In genomic region chr11:18321622-18321990, GRCh38 we compare ENCODE assay signal across 8 cellular contexts. TPM values are rescaled to one million over a fixed set of nuclear protein-coding genes. Genes with fewer than 3 reads are reported as not detected.
DNase-seq lines count a peak whose midpoint lies in the region; ATAC-seq and TF ChIP-seq lines count a peak whose summit lies in the region.

No MANE protein-coding gene starts in this region.

- H3K27me3 ChIP-seq in psoas muscle (ENCODE audit: insufficient read depth in 3 of 3, low read length in 2 of 3), result no peaks in the 10 kb centered on the region

- in situ Hi-C loops in SK-MEL-5 (cut with HindIII; ENCODE audit: low pct_unique_long_range_greater_than_20kb, low sequenced_read_pairs), result no loop called here

- peak overlapping the region; percentile 95 for H3K27ac ChIP-seq in psoas muscle

- TF ChIP-seq CTCF in fibroblast of mammary gland (conservative IDR thresholded peaks at IDR 0.05; ENCODE audit: control insufficient read depth, insufficient read depth, low read depth, low read length), result no peak
- no peak for TF ChIP-seq CTCF in psoas muscle (IDR thresholded peaks at IDR 0.05)

- H3K4me3 ChIP-seq in fibroblast of mammary gland (ENCODE audit: control insufficient read depth, low read depth, low read length) (peak overlapping the region; percentile 78), psoas muscle (peak overlapping the region; percentile 83)

- H3K9me3 ChIP-seq in psoas muscle, result no peaks in the 10 kb centered on the region

- peak; percentile 41 for DNase-seq in NCI-H2107 treated with DMSO at 0.1 percent for 48 hours (lab: John Stamatoyannopoulos, UW; ENCODE audit: unreplicated experiment)
- no peak for DNase-seq in NCI-H2107 (lab: John Stamatoyannopoulos, UW)
- peak; percentile 73 for DNase-seq in SK-MEL-5 (ENCODE audit: low read depth, low spot score)
- DNase-seq in fibroblast of mammary gland (ENCODE audit: low read depth), result no peak
- no peak for DNase-seq in psoas muscle
- no peak for DNase-seq in occipital lobe (lab: John Stamatoyannopoulos, UW)
- DNase-seq in C1 segment of cervical spinal cord (lab: John Stamatoyannopoulos, UW), result no peak

- WGBS in psoas muscle, 3 donors, result 0 to 1% (median 1%) methylated on average over 3 of the region's 3 CpGs

- ATAC-seq in HG02798 (IDR thresholded peaks at IDR 0.05; ENCODE audit: poor library complexity, unreplicated experiment) (peak; percentile 7), psoas muscle (peak in 1 of 4 donors; percentile 5)

- peaks cover 34% of the 10 kb centered on the region for H3K4me1 ChIP-seq in psoas muscle

- intact Hi-C loops in psoas muscle (cut with DNase I), result loop anchor here (5.0 to 10.0 kb wide), 4 partner anchors 76 to 1587 kb away; partner anchors contain the start of genes C11orf58 (in 1 of the 2), SPTY2D1 (in 1 of the 2) and TSG101 (in 1 of the 2)

- H3K36me3 ChIP-seq in psoas muscle (ENCODE audit: insufficient read depth in 1 of 2, low read depth in 1 of 2), result peaks cover 8 to 24% of the 10 kb centered on the region in 2 donors

RNA-seq across cellular contexts. Expression of gene HPS5, which starts 0.3 kb away (rescaled TPM):
- total RNA-seq in SK-MEL-5 (2014; rRNA removed; shearing (Covaris generic)), result 196 and 240 TPM in 2 replicates
- 93.1 and 129 TPM in 2 replicates for polyA plus RNA-seq in SK-MEL-5 (2015; cell fraction: cytosol; rRNA removed)
- polyA plus RNA-seq in SK-MEL-5 (2015; cell fraction: nucleus; rRNA removed), result 133 and 137 TPM in 2 replicates
- total RNA-seq in psoas muscle, result 10 to 100 TPM in 1 of 4 donors, 1 to 10 TPM in 3; 7.0 to 11.9 (median 8.8) TPM
- polyA plus RNA-seq in psoas muscle, result 10 to 100 TPM in 1 of 3 donors, 1 to 10 TPM in 2; 4.9 to 11.3 (median 9.9) TPM
- total RNA-seq in occipital lobe, result 126 TPM

RNA-seq across cellular contexts. Expression of gene GTF2H1, which starts 0.8 kb away (rescaled TPM):
- total RNA-seq in SK-MEL-5 (2014; rRNA removed; shearing (Covaris generic)), result 129 and 153 TPM in 2 replicates
- 73.3 and 96.0 TPM in 2 replicates for polyA plus RNA-seq in SK-MEL-5 (2015; cell fraction: cytosol; rRNA removed)
- 151 and 209 TPM in 2 replicates for polyA plus RNA-seq in SK-MEL-5 (2015; cell fraction: nucleus; rRNA removed)
- total RNA-seq in psoas muscle (10 to 100 TPM; 14.5 to 25.2 (median 19.4) TPM), occipital lobe (84.2 TPM)
- 10 to 100 TPM; 15.5 to 39.2 (median 38.5) TPM for polyA plus RNA-seq in psoas muscle

RNA-seq across cellular contexts. Expression of gene SAA1, which starts 55.5 kb away (rescaled TPM):
- 0.40 TPM in 1 of 2 replicates, not detected in the other for total RNA-seq in SK-MEL-5 (2014; rRNA removed; shearing (Covaris generic))
- 0.48 and 0.65 TPM in 2 replicates for polyA plus RNA-seq in SK-MEL-5 (2015; cell fraction: cytosol; rRNA removed)
- not detected in 2 replicates for polyA plus RNA-seq in SK-MEL-5 (2015; cell fraction: nucleus; rRNA removed)
- total RNA-seq in psoas muscle (100 to 1,000 TPM in 1 of 4 donors, 10 to 100 TPM in 3; 29.1 to 100 (median 36.2) TPM), occipital lobe (not detected)
- 10 to 100 TPM in 2 of 3 donors, 1 to 10 TPM in 1; 7.3 to 16.9 (median 14.4) TPM for polyA plus RNA-seq in psoas muscle

Comparison
In these comparisons a context has a peak if more than half of its experiments do, and no peak if none do; other contexts are left out.
1. DNase-seq: peak in NCI-H2107 treated with DMSO at 0.1 percent for 48 hours (single experiment) and SK-MEL-5 (single experiment); none in NCI-H2107 (single experiment), fibroblast of mammary gland (single experiment), psoas muscle (0 of 2), occipital lobe (single experiment) and C1 segment of cervical spinal cord (0 of 14).
2. RNA of gene SAA1, which starts 55.5 kb away (total RNA-seq): 29.1 to 100 TPM in psoas muscle; 0.40 TPM in SK-MEL-5 and not detected in occipital lobe (single experiment); every median in the first group is over 10 times any median in the second.